ENCODE assay signal across 2 cellular contexts in genomic region chr16:75239463-75240122, GRCh38.
TF ChIP-seq lines count a peak whose summit lies in the region.

No MANE protein-coding gene starts in this region.

TF ChIP-seq in SK-N-SH, 30 proteins besides CTCF, POLR2A, EP300 and RAD21:
- no peak for TF ChIP-seq RCOR1 (IDR thresholded peaks at IDR 0.05; ENCODE audit: low read length)
- TF ChIP-seq GABPA (IDR thresholded peaks at IDR 0.05; ENCODE audit: low read depth) = no peak
- TF ChIP-seq, protein P1, sequence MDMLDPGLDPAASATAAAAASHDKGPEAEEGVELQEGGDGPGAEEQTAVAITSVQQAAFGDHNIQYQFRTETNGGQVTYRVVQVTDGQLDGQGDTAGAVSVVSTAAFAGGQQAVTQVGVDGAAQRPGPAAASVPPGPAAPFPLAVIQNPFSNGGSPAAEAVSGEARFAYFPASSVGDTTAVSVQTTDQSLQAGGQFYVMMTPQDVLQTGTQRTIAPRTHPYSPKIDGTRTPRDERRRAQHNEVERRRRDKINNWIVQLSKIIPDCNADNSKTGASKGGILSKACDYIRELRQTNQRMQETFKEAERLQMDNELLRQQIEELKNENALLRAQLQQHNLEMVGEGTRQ (IDR thresholded peaks at IDR 0.05; ENCODE audit: borderline replicate concordance, low read depth, low read length) = no peak
- TF ChIP-seq IRF3 (IDR thresholded peaks at IDR 0.05; ENCODE audit: low read depth, low read length) = no peak
- no peak for TF ChIP-seq POLR2AphosphoS5 (IDR thresholded peaks at IDR 0.05; ENCODE audit: low read depth, low read length)
- TF ChIP-seq RFX5 (IDR thresholded peaks at IDR 0.05; ENCODE audit: low read length) = no peak
- TF ChIP-seq, protein P2, sequence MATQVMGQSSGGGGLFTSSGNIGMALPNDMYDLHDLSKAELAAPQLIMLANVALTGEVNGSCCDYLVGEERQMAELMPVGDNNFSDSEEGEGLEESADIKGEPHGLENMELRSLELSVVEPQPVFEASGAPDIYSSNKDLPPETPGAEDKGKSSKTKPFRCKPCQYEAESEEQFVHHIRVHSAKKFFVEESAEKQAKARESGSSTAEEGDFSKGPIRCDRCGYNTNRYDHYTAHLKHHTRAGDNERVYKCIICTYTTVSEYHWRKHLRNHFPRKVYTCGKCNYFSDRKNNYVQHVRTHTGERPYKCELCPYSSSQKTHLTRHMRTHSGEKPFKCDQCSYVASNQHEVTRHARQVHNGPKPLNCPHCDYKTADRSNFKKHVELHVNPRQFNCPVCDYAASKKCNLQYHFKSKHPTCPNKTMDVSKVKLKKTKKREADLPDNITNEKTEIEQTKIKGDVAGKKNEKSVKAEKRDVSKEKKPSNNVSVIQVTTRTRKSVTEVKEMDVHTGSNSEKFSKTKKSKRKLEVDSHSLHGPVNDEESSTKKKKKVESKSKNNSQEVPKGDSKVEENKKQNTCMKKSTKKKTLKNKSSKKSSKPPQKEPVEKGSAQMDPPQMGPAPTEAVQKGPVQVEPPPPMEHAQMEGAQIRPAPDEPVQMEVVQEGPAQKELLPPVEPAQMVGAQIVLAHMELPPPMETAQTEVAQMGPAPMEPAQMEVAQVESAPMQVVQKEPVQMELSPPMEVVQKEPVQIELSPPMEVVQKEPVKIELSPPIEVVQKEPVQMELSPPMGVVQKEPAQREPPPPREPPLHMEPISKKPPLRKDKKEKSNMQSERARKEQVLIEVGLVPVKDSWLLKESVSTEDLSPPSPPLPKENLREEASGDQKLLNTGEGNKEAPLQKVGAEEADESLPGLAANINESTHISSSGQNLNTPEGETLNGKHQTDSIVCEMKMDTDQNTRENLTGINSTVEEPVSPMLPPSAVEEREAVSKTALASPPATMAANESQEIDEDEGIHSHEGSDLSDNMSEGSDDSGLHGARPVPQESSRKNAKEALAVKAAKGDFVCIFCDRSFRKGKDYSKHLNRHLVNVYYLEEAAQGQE (IDR thresholded peaks at IDR 0.05; ENCODE audit: low read depth, low read length) = no peak
- TF ChIP-seq TAF1 (IDR thresholded peaks at IDR 0.05; ENCODE audit: borderline replicate concordance, low read depth, low read length) = no peak
- no peak for TF ChIP-seq ZBTB33 (IDR thresholded peaks at IDR 0.05; ENCODE audit: borderline replicate concordance, low read depth)
- TF ChIP-seq GATA2 (CRISPR knock-in tag; IDR thresholded peaks at IDR 0.05) = no peak
- TF ChIP-seq CHD2 (IDR thresholded peaks at IDR 0.05; ENCODE audit: low read length, partially characterized antibody) = no peak
- no peak for TF ChIP-seq RXRA (IDR thresholded peaks at IDR 0.05; ENCODE audit: borderline replicate concordance, low read depth)
- no peak for TF ChIP-seq YY1 (IDR thresholded peaks at IDR 0.05; ENCODE audit: low read depth)
- TF ChIP-seq EZH2phosphoT487 (IDR thresholded peaks at IDR 0.05; ENCODE audit: borderline replicate concordance, low read depth) = no peak
- no peak for TF ChIP-seq MXI1 (IDR thresholded peaks at IDR 0.05; ENCODE audit: low read depth, low read length)
- TF ChIP-seq, protein P3, sequence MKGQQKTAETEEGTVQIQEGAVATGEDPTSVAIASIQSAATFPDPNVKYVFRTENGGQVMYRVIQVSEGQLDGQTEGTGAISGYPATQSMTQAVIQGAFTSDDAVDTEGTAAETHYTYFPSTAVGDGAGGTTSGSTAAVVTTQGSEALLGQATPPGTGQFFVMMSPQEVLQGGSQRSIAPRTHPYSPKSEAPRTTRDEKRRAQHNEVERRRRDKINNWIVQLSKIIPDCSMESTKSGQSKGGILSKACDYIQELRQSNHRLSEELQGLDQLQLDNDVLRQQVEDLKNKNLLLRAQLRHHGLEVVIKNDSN (IDR thresholded peaks at IDR 0.05; ENCODE audit: borderline replicate concordance, low read depth) = no peak
- TF ChIP-seq NRF1 (IDR thresholded peaks at IDR 0.05; ENCODE audit: low read depth, low read length) = no peak
- no peak for TF ChIP-seq FOXM1 (IDR thresholded peaks at IDR 0.05; ENCODE audit: low read depth)
- no peak for TF ChIP-seq TEAD4 (IDR thresholded peaks at IDR 0.05; ENCODE audit: borderline replicate concordance, insufficient read depth)

TF ChIP-seq in SK-N-SH treated with all-trans-retinoic acid at 6 μM for 48 hours, 23 proteins besides CTCF, POLR2A, EP300 and RAD21:
- TF ChIP-seq, protein P4, sequence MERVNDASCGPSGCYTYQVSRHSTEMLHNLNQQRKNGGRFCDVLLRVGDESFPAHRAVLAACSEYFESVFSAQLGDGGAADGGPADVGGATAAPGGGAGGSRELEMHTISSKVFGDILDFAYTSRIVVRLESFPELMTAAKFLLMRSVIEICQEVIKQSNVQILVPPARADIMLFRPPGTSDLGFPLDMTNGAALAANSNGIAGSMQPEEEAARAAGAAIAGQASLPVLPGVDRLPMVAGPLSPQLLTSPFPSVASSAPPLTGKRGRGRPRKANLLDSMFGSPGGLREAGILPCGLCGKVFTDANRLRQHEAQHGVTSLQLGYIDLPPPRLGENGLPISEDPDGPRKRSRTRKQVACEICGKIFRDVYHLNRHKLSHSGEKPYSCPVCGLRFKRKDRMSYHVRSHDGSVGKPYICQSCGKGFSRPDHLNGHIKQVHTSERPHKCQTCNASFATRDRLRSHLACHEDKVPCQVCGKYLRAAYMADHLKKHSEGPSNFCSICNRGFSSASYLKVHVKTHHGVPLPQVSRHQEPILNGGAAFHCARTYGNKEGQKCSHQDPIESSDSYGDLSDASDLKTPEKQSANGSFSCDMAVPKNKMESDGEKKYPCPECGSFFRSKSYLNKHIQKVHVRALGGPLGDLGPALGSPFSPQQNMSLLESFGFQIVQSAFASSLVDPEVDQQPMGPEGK (CRISPR knock-in tag; IDR thresholded peaks at IDR 0.05; ENCODE audit: borderline replicate concordance) = no peak
- TF ChIP-seq GLIS3 (CRISPR knock-in tag; IDR thresholded peaks at IDR 0.05) = no peak
